ENCODE assay signal across 9 cellular contexts in genomic region chr1:195462152-195462551, GRCh38.
"Had no signal": no experiment of that assay in that cellular context is flagged by ENCODE, and none has a peak within 500 bp of the region (broad histone marks: within the 10 kb centered on the region; RNA-seq: fewer than 3 reads in every experiment).

No MANE protein-coding gene starts in this region.

- DNase-seq: H9, HCEC 1CT had no signal

- H3K27ac Mint-ChIP-seq: GM23338, H9, HFFc6 had no signal

- H3K4me2 ChIP-seq: GM23338 had no signal

- H2AFZ ChIP-seq: GM23338 had no signal

- H3K27ac ChIP-seq: HL-60 had no signal

- H3K4me3 ChIP-seq: GM23338, K562 had no signal

- H3K4me3 Mint-ChIP-seq: GM23338, H9, HFFc6 had no signal

- H3K4me1 Mint-ChIP-seq: GM23338, H9 had no signal

- FAIRE-seq: H1, H54, HepG2, K562 had no signal

- ATAC-seq: GM23338, HepG2, K562 had no signal
